17 cellular contexts compared by ENCODE assay signal in the genomic region with DNA sequence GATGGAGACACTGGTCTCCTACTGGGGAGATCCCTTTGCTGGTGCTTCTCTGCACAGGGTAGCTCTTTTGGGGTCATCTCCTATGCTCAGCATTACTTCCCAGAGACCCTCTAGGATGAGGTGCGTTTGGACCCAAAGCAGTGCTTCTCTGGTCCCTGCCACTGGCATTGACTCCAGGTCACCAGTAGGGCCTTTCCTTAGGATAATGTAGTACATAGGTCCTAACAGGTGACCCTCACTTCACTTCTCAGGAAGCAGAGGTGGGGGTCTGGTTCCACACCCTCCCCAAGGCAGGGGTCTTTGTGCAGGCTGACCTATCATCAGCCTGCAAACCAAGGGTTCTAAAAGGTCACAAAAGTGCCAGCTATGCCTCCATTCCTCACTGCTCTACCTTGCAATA.
DNase-seq lines count a peak whose midpoint lies in the region; ATAC-seq and TF ChIP-seq lines count a peak whose summit lies in the region.
"Had no signal": no experiment of that assay in that cellular context is flagged by ENCODE, and none has a peak within 500 bp of the region (broad histone marks: within the 10 kb centered on the region; RNA-seq: fewer than 3 reads in every experiment).

No MANE protein-coding gene starts in this region.

- no peak for TF ChIP-seq CTCF in right atrium auricular region (IDR thresholded peaks at IDR 0.05)

- H3K4me1 ChIP-seq in right atrium auricular region: peaks cover 0 to 14% of the 10 kb centered on the region in 2 donors
- H3K4me1 ChIP-seq: A549, BE2C had no signal

- no peak overlapping the region for H3K27ac ChIP-seq in right atrium auricular region
- H3K27ac ChIP-seq: A549, C4-2B, HL-60 had no signal

- H3K27me3 ChIP-seq in right atrium auricular region: no peaks in the 10 kb centered on the region
- H3K27me3 ChIP-seq: BE2C had no signal

- H3K4me3 ChIP-seq in right atrium auricular region: no peak overlapping the region
- H3K4me3 ChIP-seq: A549 had no signal

- peaks cover 6 to 12% of the 10 kb centered on the region in 2 donors for H3K9me3 ChIP-seq in right atrium auricular region
- H3K9me3 ChIP-seq: BE2C had no signal

- peak; percentile 36 for DNase-seq in right atrium auricular region (ENCODE audit: low spot score)
- no peak for DNase-seq in Right ventricle myocardium superior
- peak; percentile 14 for DNase-seq in ecto neural progenitor cell (ENCODE audit: low spot score)
- DNase-seq in mucosa of gallbladder (ENCODE audit: low spot score): peak; percentile 3
- DNase-seq in HT-29 (ENCODE audit: low spot score): no peak
- DNase-seq in NCI-H1417 treated with DMSO at 0.1 percent for 48 hours (lab: John Stamatoyannopoulos, UW): no peak
- no peak for DNase-seq in RKO (ENCODE audit: low spot score)
- DNase-seq: BE2C; CD8-positive, alpha-beta T cell; COR-L47; DMS153; DMS79 treated with DMSO at 0.1 percent for 48 hours; EL had no signal

- ATAC-seq in Right ventricle myocardium superior (ENCODE audit: poor library complexity): no peak
- ATAC-seq: A549; CD8-positive, alpha-beta T cell; HCT116 had no signal

- H3K36me3 ChIP-seq in right atrium auricular region: no peaks in the 10 kb centered on the region
- H3K36me3 ChIP-seq: BE2C had no signal

- intact Hi-C loops in Right ventricle myocardium superior (cut with DNase I): loop anchor here (10.0 kb wide), 1 partner anchor 140 kb away; no protein-coding TSS in a partner anchor

Comparison
In these comparisons a context has a peak if more than half of its experiments do, and no peak if none do; other contexts are left out.
1. DNase-seq: peak in right atrium auricular region (single experiment), ecto neural progenitor cell (single experiment) and mucosa of gallbladder (single experiment); none in Right ventricle myocardium superior (single experiment), HT-29 (single experiment), NCI-H1417 treated with DMSO at 0.1 percent for 48 hours (single experiment) and RKO (single experiment).